ENCODE assay signal across 1 cellular context in the genomic region with DNA sequence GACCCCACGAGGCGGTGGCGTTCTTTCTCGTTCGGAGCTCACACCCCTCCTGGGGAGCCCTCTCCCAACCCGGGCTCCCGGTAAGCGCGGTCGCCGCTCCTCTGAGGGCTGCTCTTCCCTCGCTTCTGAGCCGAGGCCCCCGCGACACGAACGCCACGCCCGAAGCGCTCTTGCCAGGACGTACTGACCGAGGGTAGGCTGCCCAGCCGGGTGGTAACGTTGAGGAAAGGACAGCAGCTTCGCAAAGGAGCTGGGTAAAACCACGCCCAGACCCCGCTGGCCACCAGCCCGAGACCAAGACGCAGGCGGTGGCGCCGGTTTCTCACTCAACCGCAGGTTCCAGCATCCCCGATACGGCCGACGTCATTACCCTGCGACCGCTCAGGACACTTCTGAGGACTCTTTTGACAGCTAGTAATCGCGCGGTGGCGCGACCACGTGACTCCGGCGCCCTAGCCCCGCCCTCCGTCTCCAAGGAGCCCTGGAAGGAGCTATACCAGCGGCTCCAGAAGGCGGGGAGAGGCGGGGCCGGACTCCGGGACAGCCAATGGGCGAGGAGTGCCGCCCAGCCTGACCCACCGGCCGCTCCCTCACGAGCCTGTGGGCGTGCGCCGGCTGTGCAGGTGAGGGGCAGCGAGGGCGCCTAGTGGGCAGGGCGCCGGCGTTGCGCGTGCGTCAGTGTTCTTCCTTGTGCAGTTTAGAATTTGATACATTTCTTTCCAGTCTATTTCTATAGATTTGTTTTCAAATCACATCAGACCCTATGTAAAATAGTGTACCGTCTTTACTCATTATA.
TF ChIP-seq lines count a peak whose summit lies in the region.

No MANE protein-coding gene starts in this region.

TF ChIP-seq in HepG2, 621 proteins besides CTCF, POLR2A, EP300 and RAD21 (continued from another document and continues in another):
- TF ChIP-seq, protein P1, sequence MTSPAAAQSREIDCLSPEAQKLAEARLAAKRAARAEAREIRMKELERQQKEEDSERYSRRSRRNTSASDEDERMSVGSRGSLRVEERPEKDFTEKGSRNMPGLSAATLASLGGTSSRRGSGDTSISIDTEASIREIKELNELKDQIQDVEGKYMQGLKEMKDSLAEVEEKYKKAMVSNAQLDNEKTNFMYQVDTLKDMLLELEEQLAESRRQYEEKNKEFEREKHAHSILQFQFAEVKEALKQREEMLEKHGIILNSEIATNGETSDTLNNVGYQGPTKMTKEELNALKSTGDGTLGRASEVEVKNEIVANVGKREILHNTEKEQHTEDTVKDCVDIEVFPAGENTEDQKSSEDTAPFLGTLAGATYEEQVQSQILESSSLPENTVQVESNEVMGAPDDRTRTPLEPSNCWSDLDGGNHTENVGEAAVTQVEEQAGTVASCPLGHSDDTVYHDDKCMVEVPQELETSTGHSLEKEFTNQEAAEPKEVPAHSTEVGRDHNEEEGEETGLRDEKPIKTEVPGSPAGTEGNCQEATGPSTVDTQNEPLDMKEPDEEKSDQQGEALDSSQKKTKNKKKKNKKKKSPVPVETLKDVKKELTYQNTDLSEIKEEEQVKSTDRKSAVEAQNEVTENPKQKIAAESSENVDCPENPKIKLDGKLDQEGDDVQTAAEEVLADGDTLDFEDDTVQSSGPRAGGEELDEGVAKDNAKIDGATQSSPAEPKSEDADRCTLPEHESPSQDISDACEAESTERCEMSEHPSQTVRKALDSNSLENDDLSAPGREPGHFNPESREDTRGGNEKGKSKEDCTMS (CRISPR knock-in tag; conservative IDR thresholded peaks at IDR 0.05): no peak
- TF ChIP-seq ZFX (CRISPR knock-in tag; IDR thresholded peaks at IDR 0.05; ENCODE audit: low read depth) (peak; percentile 24; the same call in 1 of the 2 replicates), ZNF121 (CRISPR knock-in tag; IDR thresholded peaks at IDR 0.05) (no peak), ZBTB42 (CRISPR knock-in tag; IDR thresholded peaks at IDR 0.05) (peak; percentile 80; the same call in 1 of the 2 replicates), IKZF4 (CRISPR knock-in tag; IDR thresholded peaks at IDR 0.05; ENCODE audit: borderline replicate concordance, low read depth, not compliant biosample characterization) (peak; percentile 86), CENPX (CRISPR knock-in tag; IDR thresholded peaks at IDR 0.05) (no peak), ZEB1 (IDR thresholded peaks at IDR 0.05; ENCODE audit: insufficient replicate concordance, low read depth) (peak; percentile 86), NR2F6 (IDR thresholded peaks at IDR 0.05) (no peak), NR2F6 (CRISPR knock-in tag; IDR thresholded peaks at IDR 0.05) (peak; percentile 59), FIP1L1 (IDR thresholded peaks at IDR 0.05; ENCODE audit: borderline replicate concordance, insufficient read depth, low read depth, low read length) (no peak), ZNF3 (CRISPR knock-in tag; IDR thresholded peaks at IDR 0.05) (0 out of 2 replicates have a peak, but pooled peaks have one; percentile 19), ZNF615 (CRISPR knock-in tag; IDR thresholded peaks at IDR 0.05; ENCODE audit: borderline replicate concordance) (no peak), ZNF652 (CRISPR knock-in tag; IDR thresholded peaks at IDR 0.05; ENCODE audit: borderline replicate concordance, low read depth) (no peak; the same call in 1 of the 2 replicates), ERF (CRISPR knock-in tag; IDR thresholded peaks at IDR 0.05) (peak; percentile 47; the same call in 1 of the 2 replicates), ZNF207 (IDR thresholded peaks at IDR 0.05; ENCODE audit: borderline replicate concordance) (no peak), NFIC (IDR thresholded peaks at IDR 0.05; ENCODE audit: low read length) (no peak), ZC3H13 (CRISPR knock-in tag; IDR thresholded peaks at IDR 0.05) (0 out of 2 replicates have a peak, but pooled peaks have one; percentile 14), ZNF138 (CRISPR knock-in tag; IDR thresholded peaks at IDR 0.05; ENCODE audit: low read depth) (no peak), STAG1 (CRISPR knock-in tag; IDR thresholded peaks at IDR 0.05) (no peak), JDP2 (CRISPR knock-in tag; IDR thresholded peaks at IDR 0.05; ENCODE audit: borderline replicate concordance) (no peak), ZNF337 (CRISPR knock-in tag; IDR thresholded peaks at IDR 0.05; ENCODE audit: borderline replicate concordance, low read depth) (no peak), ZNF20 (CRISPR knock-in tag; IDR thresholded peaks at IDR 0.05) (no peak), ZNF180 (CRISPR knock-in tag; IDR thresholded peaks at IDR 0.05; ENCODE audit: borderline replicate concordance, low read depth) (0 out of 2 replicates have a peak, but pooled peaks have one; percentile 58), NFATC3 (CRISPR knock-in tag; IDR thresholded peaks at IDR 0.05) (no peak), KDM6A (CRISPR knock-in tag; IDR thresholded peaks at IDR 0.05; ENCODE audit: low read depth) (no peak), ETV5 (CRISPR knock-in tag; IDR thresholded peaks at IDR 0.05; ENCODE audit: borderline replicate concordance) (peak; percentile 51; the same call in 1 of the 2 replicates), NFE2L1 (CRISPR knock-in tag; IDR thresholded peaks at IDR 0.05; ENCODE audit: borderline replicate concordance) (0 out of 2 replicates have a peak, but pooled peaks have one; percentile 18), ZFP36L2 (CRISPR knock-in tag; IDR thresholded peaks at IDR 0.05) (0 out of 2 replicates have a peak, but pooled peaks have one; percentile 46), SRY (CRISPR knock-in tag; IDR thresholded peaks at IDR 0.05) (peak; percentile 53; the same call in 1 of the 2 replicates), STAT5B (CRISPR knock-in tag; IDR thresholded peaks at IDR 0.05) (no peak), KDM4B (CRISPR knock-in tag; IDR thresholded peaks at IDR 0.05) (peak; percentile 83), ZBTB7B (CRISPR knock-in tag; IDR thresholded peaks at IDR 0.05) (peak; percentile 48), TBL1XR1 (IDR thresholded peaks at IDR 0.05; ENCODE audit: borderline replicate concordance, low read length, partially characterized antibody) (no peak)
- TF ChIP-seq, protein P2, sequence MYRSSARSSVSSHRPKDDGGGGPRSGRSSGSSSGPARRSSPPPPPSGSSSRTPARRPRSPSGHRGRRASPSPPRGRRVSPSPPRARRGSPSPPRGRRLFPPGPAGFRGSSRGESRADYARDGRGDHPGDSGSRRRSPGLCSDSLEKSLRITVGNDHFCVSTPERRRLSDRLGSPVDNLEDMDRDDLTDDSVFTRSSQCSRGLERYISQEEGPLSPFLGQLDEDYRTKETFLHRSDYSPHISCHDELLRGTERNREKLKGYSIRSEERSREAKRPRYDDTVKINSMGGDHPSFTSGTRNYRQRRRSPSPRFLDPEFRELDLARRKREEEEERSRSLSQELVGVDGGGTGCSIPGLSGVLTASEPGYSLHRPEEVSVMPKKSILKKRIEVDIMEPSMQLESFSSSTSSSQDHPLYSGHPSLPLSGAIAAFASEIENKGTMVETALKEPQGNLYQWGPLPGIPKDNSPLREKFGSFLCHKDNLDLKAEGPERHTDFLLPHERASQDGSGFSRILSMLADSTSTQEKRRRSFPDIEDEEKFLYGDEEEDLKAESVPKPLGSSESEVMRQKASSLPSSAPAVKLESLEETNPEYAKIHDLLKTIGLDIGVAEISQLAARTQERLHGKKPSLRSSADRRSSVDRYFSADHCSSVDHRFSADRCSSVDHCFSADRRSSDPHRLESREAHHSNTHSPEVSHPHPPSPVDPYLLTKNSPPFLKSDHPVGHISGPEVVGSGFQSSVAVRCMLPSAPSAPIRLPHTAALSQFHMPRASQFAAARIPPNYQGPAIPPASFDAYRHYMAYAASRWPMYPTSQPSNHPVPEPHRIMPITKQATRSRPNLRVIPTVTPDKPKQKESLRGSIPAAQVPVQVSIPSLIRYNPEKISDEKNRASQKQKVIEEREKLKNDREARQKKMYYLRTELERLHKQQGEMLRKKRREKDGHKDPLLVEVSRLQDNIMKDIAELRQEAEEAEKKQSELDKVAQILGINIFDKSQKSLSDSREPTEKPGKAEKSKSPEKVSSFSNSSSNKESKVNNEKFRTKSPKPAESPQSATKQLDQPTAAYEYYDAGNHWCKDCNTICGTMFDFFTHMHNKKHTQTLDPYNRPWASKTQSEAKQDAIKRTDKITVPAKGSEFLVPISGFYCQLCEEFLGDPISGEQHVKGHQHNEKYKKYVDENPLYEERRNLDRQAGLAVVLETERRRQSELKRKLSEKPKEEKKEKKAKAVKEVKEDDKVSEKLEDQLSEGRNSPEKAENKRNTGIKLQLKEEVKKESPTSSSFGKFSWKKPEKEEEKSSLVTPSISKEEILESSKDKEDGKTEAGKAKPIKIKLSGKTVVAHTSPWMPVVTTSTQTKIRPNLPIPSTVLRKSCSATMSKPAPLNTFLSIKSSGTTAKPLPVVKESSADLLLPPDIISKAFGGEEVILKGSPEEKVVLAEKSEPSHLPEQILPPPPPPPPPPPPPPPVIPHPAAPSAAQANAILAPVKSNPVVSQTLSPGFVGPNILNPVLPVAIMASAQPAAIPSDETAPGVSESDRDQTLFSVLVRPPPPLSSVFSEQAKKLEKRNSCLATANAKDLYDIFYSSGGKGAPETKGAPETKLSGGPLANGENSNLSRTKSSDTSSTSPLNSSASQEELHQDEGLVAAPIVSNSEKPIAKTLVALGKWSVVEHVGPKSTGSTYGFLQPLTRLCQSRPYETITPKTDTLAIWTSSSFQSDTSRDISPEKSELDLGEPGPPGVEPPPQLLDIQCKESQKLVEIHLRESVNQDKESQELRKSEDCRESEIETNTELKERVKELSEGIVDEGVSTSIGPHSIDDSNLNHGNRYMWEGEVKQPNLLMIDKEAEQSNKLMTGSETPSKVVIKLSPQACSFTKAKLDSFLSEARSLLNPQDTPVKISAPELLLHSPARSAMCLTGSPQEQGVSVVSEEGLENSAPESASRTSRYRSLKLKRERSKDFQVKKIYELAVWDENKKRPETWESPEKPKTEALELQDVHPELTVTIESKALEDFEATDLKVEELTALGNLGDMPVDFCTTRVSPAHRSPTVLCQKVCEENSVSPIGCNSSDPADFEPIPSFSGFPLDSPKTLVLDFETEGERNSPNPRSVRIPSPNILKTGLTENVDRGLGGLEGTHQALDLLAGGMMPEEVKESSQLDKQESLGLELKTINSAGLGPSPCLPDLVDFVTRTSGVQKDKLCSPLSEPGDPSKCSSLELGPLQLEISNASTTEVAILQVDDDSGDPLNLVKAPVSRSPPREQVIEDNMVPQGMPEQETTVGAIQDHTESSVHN (CRISPR knock-in tag; IDR thresholded peaks at IDR 0.05): no peak
- TF ChIP-seq, protein P3, sequence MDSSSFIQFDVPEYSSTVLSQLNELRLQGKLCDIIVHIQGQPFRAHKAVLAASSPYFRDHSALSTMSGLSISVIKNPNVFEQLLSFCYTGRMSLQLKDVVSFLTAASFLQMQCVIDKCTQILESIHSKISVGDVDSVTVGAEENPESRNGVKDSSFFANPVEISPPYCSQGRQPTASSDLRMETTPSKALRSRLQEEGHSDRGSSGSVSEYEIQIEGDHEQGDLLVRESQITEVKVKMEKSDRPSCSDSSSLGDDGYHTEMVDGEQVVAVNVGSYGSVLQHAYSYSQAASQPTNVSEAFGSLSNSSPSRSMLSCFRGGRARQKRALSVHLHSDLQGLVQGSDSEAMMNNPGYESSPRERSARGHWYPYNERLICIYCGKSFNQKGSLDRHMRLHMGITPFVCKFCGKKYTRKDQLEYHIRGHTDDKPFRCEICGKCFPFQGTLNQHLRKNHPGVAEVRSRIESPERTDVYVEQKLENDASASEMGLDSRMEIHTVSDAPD (CRISPR knock-in tag; IDR thresholded peaks at IDR 0.05): no peak
- TF ChIP-seq, protein P4, sequence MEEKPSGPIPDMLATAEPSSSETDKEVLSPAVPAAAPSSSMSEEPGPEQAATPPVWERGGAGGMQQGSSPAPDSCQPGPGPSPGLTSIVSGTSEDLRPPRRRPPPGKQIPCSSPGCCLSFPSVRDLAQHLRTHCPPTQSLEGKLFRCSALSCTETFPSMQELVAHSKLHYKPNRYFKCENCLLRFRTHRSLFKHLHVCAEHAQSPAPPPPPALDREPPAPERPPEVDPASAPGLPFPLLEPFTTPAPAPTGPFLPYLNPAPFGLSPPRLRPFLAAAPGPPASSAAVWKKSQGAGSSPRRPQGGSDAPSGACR (CRISPR knock-in tag; IDR thresholded peaks at IDR 0.05): peak; percentile 90; the same call in 1 of the 2 replicates
- TF ChIP-seq, protein P5, sequence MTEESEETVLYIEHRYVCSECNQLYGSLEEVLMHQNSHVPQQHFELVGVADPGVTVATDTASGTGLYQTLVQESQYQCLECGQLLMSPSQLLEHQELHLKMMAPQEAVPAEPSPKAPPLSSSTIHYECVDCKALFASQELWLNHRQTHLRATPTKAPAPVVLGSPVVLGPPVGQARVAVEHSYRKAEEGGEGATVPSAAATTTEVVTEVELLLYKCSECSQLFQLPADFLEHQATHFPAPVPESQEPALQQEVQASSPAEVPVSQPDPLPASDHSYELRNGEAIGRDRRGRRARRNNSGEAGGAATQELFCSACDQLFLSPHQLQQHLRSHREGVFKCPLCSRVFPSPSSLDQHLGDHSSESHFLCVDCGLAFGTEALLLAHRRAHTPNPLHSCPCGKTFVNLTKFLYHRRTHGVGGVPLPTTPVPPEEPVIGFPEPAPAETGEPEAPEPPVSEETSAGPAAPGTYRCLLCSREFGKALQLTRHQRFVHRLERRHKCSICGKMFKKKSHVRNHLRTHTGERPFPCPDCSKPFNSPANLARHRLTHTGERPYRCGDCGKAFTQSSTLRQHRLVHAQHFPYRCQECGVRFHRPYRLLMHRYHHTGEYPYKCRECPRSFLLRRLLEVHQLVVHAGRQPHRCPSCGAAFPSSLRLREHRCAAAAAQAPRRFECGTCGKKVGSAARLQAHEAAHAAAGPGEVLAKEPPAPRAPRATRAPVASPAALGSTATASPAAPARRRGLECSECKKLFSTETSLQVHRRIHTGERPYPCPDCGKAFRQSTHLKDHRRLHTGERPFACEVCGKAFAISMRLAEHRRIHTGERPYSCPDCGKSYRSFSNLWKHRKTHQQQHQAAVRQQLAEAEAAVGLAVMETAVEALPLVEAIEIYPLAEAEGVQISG (CRISPR knock-in tag; IDR thresholded peaks at IDR 0.05): peak; percentile 84
- TF ChIP-seq, protein P6, sequence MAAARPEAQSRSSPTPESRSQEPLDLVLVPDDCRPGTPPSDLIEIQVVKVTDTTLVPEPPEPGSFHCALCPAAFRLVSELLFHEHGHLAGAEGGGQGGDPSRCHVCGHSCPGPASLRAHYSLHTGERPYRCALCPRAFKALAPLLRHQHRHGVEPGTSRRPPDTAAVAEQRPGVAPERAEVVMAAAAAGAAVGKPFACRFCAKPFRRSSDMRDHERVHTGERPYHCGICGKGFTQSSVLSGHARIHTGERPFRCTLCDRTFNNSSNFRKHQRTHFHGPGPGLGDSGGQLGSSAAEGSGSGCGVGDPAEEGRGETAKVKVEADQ (CRISPR knock-in tag; IDR thresholded peaks at IDR 0.05; ENCODE audit: borderline replicate concordance): peak; percentile 76
- TF ChIP-seq, protein P7, sequence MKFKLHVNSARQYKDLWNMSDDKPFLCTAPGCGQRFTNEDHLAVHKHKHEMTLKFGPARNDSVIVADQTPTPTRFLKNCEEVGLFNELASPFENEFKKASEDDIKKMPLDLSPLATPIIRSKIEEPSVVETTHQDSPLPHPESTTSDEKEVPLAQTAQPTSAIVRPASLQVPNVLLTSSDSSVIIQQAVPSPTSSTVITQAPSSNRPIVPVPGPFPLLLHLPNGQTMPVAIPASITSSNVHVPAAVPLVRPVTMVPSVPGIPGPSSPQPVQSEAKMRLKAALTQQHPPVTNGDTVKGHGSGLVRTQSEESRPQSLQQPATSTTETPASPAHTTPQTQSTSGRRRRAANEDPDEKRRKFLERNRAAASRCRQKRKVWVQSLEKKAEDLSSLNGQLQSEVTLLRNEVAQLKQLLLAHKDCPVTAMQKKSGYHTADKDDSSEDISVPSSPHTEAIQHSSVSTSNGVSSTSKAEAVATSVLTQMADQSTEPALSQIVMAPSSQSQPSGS (CRISPR knock-in tag; IDR thresholded peaks at IDR 0.05): peak; percentile 83
